In genomic region chr2:101387151-101387807, GRCh38 we compare ENCODE assay signal across 8 cellular contexts. TPM values are rescaled to one million over a fixed set of nuclear protein-coding genes. Genes with fewer than 3 reads are reported as not detected.
A peak's percentile ranks its signal among the peaks of the same experiment; 100 is the strongest.
DNase-seq lines count a peak whose midpoint lies in the region; ATAC-seq, FAIRE-seq and TF ChIP-seq lines count a peak whose summit lies in the region.

Gene CREG2, minus strand, starts transcription at chr2:101387503. Its CDS starts 46 bp downstream, at chr2:101387457.

- H3K4me3 ChIP-seq in Loucy (ENCODE audit: low read length, poor library complexity, severe bottlenecking) (peak within 1 kb of the TSS; percentile 71), choroid plexus epithelial cell (ENCODE audit: low read depth, low read length) (peak within 1 kb of the TSS; percentile 52), kidney (ENCODE audit: low read length in 2 of 2) (peak within 1 kb of the TSS in 1 of 2 donors; percentile 33)

- H3K4me1 ChIP-seq in Loucy (ENCODE audit: insufficient read depth, low read length, poor library complexity, severe bottlenecking) (peaks cover 5% of the 10 kb centered on the region), kidney (ENCODE audit: control insufficient read depth in 1 of 2, insufficient read depth in 1 of 2, low read depth in 1 of 2, low read length in 2 of 2) (peaks cover 6 to 10% of the 10 kb centered on the region in 2 donors)

- H3K9me2 ChIP-seq in Loucy (replicated peaks; ENCODE audit: low read depth, low read length), result no peaks in the 10 kb centered on the region

- no peaks in the 10 kb centered on the region for H3K27me3 ChIP-seq in Loucy (ENCODE audit: insufficient read depth, low read length, poor library complexity, severe bottlenecking)

- H3K79me2 ChIP-seq in Loucy (ENCODE audit: insufficient read depth, low read length), result no peaks in the 10 kb centered on the region

- intact Hi-C loops in kidney (cut with DNase I), result no loop called here

- TF ChIP-seq CTCF in D721Med (IDR thresholded peaks at IDR 0.05; ENCODE audit: insufficient read depth, missing control alignments) (peak; percentile 29), Loucy (conservative IDR thresholded peaks at IDR 0.05; ENCODE audit: low read length) (peak; percentile 56), choroid plexus epithelial cell (conservative IDR thresholded peaks at IDR 0.05; ENCODE audit: low read depth, low read length) (peak; percentile 46), kidney (IDR thresholded peaks at IDR 0.05; ENCODE audit: borderline replicate concordance, extremely low read depth, insufficient read depth) (peak; percentile 25)

- H3K36me3 ChIP-seq in Loucy (ENCODE audit: insufficient read depth, low read length) (no peaks in the 10 kb centered on the region), kidney (ENCODE audit: control insufficient read depth in 1 of 2, insufficient read depth in 2 of 2, low read length in 2 of 2) (no peaks in the 10 kb centered on the region)

- H3F3A ChIP-seq in Loucy (ENCODE audit: low read depth), result no peaks in the 10 kb centered on the region

- H2AFZ ChIP-seq in Loucy (ENCODE audit: low read length), result peak within 1 kb of the TSS; percentile 86

- peak; percentile 65 for DNase-seq in D721Med (ENCODE audit: insufficient read length, low spot score)
- peak; percentile 56 for DNase-seq in choroid plexus epithelial cell (ENCODE audit: low read depth)
- DNase-seq in kidney, result peak; percentile 90
- peak; percentile 20 to 53 (median 23) for DNase-seq in stimulated activated CD4-positive, alpha-beta T cell treated with anti-CD3 and anti-CD28 coated beads, Interleukin-12 subunit alpha, Interleukin-12 subunit beta, amount 100 ng/mL, for 48 hours (ENCODE audit: low read depth in 2 of 3, low spot score in 1 of 3)

- peak within 1 kb of the TSS; percentile 75 for H3K4me2 ChIP-seq in Loucy (ENCODE audit: low read depth, low read length, poor library complexity, severe bottlenecking)

- no peak within 1 kb of the TSS for H3K27ac ChIP-seq in kidney (ENCODE audit: low read depth in 2 of 2, low read length in 2 of 2)

- H3K9me3 ChIP-seq in Loucy (ENCODE audit: insufficient read depth, low read depth, low read length) (no peaks in the 10 kb centered on the region), kidney (ENCODE audit: control insufficient read depth in 1 of 2, low read length in 2 of 2) (no peaks in the 10 kb centered on the region)

- H3K9ac ChIP-seq in Loucy (ENCODE audit: low read depth, low read length, poor library complexity, severe bottlenecking) (no peak within 1 kb of the TSS), kidney (ENCODE audit: low read length in 2 of 2) (no peak within 1 kb of the TSS)

- no peaks in the 10 kb centered on the region for H4K20me1 ChIP-seq in Loucy (ENCODE audit: insufficient read depth, low read length, poor library complexity, severe bottlenecking)

- ATAC-seq in activated CD4-positive, CD25-positive, alpha-beta regulatory T cell treated with anti-CD3 and anti-CD28 coated beads, Interleukin-2, amount 50 U/mL, for 24 hours, result peak; percentile 81 to 88
- ATAC-seq in HG02973 (IDR thresholded peaks at IDR 0.05; ENCODE audit: unreplicated experiment) (no peak), HG03039 (IDR thresholded peaks at IDR 0.05; ENCODE audit: unreplicated experiment) (no peak)

- no peak for FAIRE-seq in D721Med (lab: Jason Lieb, UNC)
- FAIRE-seq in kidney (lab: Jason Lieb, UNC), result no peak

RNA-seq across cellular contexts. Expression of gene CREG2, which starts in this region (rescaled TPM):
- total RNA-seq in kidney, result 0.69 TPM
- polyA plus RNA-seq in kidney (ENCODE audit: insufficient read depth, low read depth, low replicate concordance), result not detected

Comparison
In these comparisons a context has a peak if more than half of its experiments do, and no peak if none do; other contexts are left out.
1. Peak in DNase-seq in kidney; RNA of the gene not detected or under 1 TPM.
2. DNase-seq: peak in every context shown above with its lines; median percentile 90 in kidney; 65 in D721Med; 56 in choroid plexus epithelial cell; 23 in stimulated activated CD4-positive, alpha-beta T cell treated with anti-CD3 and anti-CD28 coated beads, Interleukin-12 subunit alpha, Interleukin-12 subunit beta, amount 100 ng/mL, for 48 hours.
3. ATAC-seq: peak in activated CD4-positive, CD25-positive, alpha-beta regulatory T cell treated with anti-CD3 and anti-CD28 coated beads, Interleukin-2, amount 50 U/mL, for 24 hours (2 of 2); none in HG02973 (single experiment) and HG03039 (single experiment).
4. Peak in every context shown above with its lines, with median percentiles within 50 percentile points of each other: CTCF ChIP-seq.